ENCODE assay signal across 8 cellular contexts in genomic region chr5:32443541-32444190, GRCh38. TPM values are rescaled to one million over a fixed set of nuclear protein-coding genes. Genes with fewer than 3 reads are reported as not detected.
DNase-seq lines count a peak whose midpoint lies in the region; ATAC-seq lines count a peak whose summit lies in the region.

No MANE protein-coding gene starts in this region.

- H3K27ac ChIP-seq in esophagus (ENCODE audit: low read depth in 2 of 2, low read length in 1 of 2) = peak overlapping the region; percentile 86 to 94
- H3K27ac ChIP-seq in muscle layer of duodenum (ENCODE audit: low read length) = peak overlapping the region; percentile 78

- H3K27me3 Mint-ChIP-seq in stimulated activated memory B cell treated with anti-CD40 and anti-IgM and Interleukin-4, amounts not matched to agents 10 μg/mL and 1 μg/mL and 100 μg/mL, for 72 hours = no peaks in the 10 kb centered on the region

- peaks cover 41% of the 10 kb centered on the region for H3K4me1 Mint-ChIP-seq in stimulated activated memory B cell treated with anti-CD40 and anti-IgM and Interleukin-4, amounts not matched to agents 10 μg/mL and 1 μg/mL and 100 μg/mL, for 72 hours

- peak; percentile 31 for ATAC-seq in HG02763 (IDR thresholded peaks at IDR 0.05; ENCODE audit: unreplicated experiment)
- peak; percentile 77 for ATAC-seq in stimulated activated memory B cell treated with anti-CD40 and anti-IgM and Interleukin-4, amounts not matched to agents 10 μg/mL and 1 μg/mL and 100 μg/mL, for 72 hours

- DNase-seq in NCI-H446 (lab: John Stamatoyannopoulos, UW) (peak; percentile 25 to 42), NCI-H446 treated with DMSO at 0.1 percent for 48 hours (lab: John Stamatoyannopoulos, UW) (no peak), NCI-H2171 (lab: John Stamatoyannopoulos, UW) (peak; percentile 59), activated T-cell treated with anti-CD3 and anti-CD28 coated beads for 24 hours (ENCODE audit: low read depth) (peak; percentile 28)

- no peaks in the 10 kb centered on the region for H3K36me3 Mint-ChIP-seq in stimulated activated memory B cell treated with anti-CD40 and anti-IgM and Interleukin-4, amounts not matched to agents 10 μg/mL and 1 μg/mL and 100 μg/mL, for 72 hours

- peaks cover 2 to 12% of the 10 kb centered on the region in 2 donors for H3K4me1 ChIP-seq in esophagus (ENCODE audit: control insufficient read depth in 2 of 2, insufficient read depth in 2 of 2, low read length in 1 of 2)
- peaks cover 6 to 20% of the 10 kb centered on the region in 2 donors for H3K4me1 ChIP-seq in muscle layer of duodenum (ENCODE audit: control insufficient read depth in 1 of 2, insufficient read depth in 2 of 2, low read length in 2 of 2)

- peak overlapping the region; percentile 83 to 87 for H3K4me3 ChIP-seq in esophagus (ENCODE audit: low read depth in 1 of 2, low read length in 2 of 2)
- H3K4me3 ChIP-seq in muscle layer of duodenum (ENCODE audit: low read depth in 1 of 2, low read length in 2 of 2) = peak overlapping the region; percentile 70 to 81

- H3K4me3 Mint-ChIP-seq in stimulated activated memory B cell treated with anti-CD40 and anti-IgM and Interleukin-4, amounts not matched to agents 10 μg/mL and 1 μg/mL and 100 μg/mL, for 72 hours = peak overlapping the region; percentile 87

- WGBS in esophagus, 2 donors = 1% methylated on average over 40 to 61 of the region's 61 CpGs

- peak overlapping the region; percentile 87 for H3K27ac Mint-ChIP-seq in stimulated activated memory B cell treated with anti-CD40 and anti-IgM and Interleukin-4, amounts not matched to agents 10 μg/mL and 1 μg/mL and 100 μg/mL, for 72 hours

- H3K9me3 ChIP-seq in esophagus (ENCODE audit: control insufficient read depth in 2 of 2, insufficient read depth in 1 of 2, low read depth in 1 of 2, low read length in 1 of 2) (no peaks in the 10 kb centered on the region), muscle layer of duodenum (ENCODE audit: control insufficient read depth in 1 of 2, low read length in 2 of 2) (no peaks in the 10 kb centered on the region)

- no peaks in the 10 kb centered on the region for H3K9me3 Mint-ChIP-seq in stimulated activated memory B cell treated with anti-CD40 and anti-IgM and Interleukin-4, amounts not matched to agents 10 μg/mL and 1 μg/mL and 100 μg/mL, for 72 hours

- H3K27me3 ChIP-seq in esophagus (ENCODE audit: control insufficient read depth in 1 of 2, insufficient read depth in 2 of 2, low read length in 2 of 2) (no peaks in the 10 kb centered on the region), muscle layer of duodenum (ENCODE audit: low read depth, low read length) (no peaks in the 10 kb centered on the region)

- H3K36me3 ChIP-seq in esophagus (ENCODE audit: control insufficient read depth in 2 of 2, insufficient read depth in 2 of 2, low read length in 1 of 2) = no peaks in the 10 kb centered on the region
- H3K36me3 ChIP-seq in muscle layer of duodenum (ENCODE audit: control insufficient read depth in 1 of 2, insufficient read depth in 2 of 2, low read length in 2 of 2) = peaks cover 0 to 9% of the 10 kb centered on the region in 2 donors

RNA-seq across cellular contexts. Expression of gene ZFR, which starts 0.9 kb away (rescaled TPM):
- 10 to 100 TPM; 21.8 to 21.9 TPM for polyA plus RNA-seq in esophagus
